16 cellular contexts compared by ENCODE assay signal in genomic region chr1:26535201-26535600, GRCh38. TPM values are rescaled to one million over a fixed set of nuclear protein-coding genes. Genes with fewer than 3 reads are reported as not detected.
DNase-seq lines count a peak whose midpoint lies in the region; ATAC-seq and TF ChIP-seq lines count a peak whose summit lies in the region.
"Had no signal": no experiment of that assay in that cellular context is flagged by ENCODE, and none has a peak within 500 bp of the region (broad histone marks: within the 10 kb centered on the region; RNA-seq: fewer than 3 reads in every experiment).

No MANE protein-coding gene starts in this region.

- intact Hi-C loops in natural killer cell (cut with micrococcal nuclease) (no loop called here), activated B cell treated with CpG ODN at 0.5 μM for 24 hours (cut with micrococcal nuclease) (no loop called here), right lobe of liver (cut with DNase I) (no loop called here)

- H3K27me3 ChIP-seq in right lobe of liver: no peaks in the 10 kb centered on the region
- H3K27me3 ChIP-seq: ascending aorta had no signal

- TF ChIP-seq CTCF in natural killer cell (IDR thresholded peaks at IDR 0.05): no peak
- TF ChIP-seq CTCF in activated B cell treated with CpG ODN at 0.5 μM for 24 hours (IDR thresholded peaks at IDR 0.05): no peak
- TF ChIP-seq CTCF in right lobe of liver (IDR thresholded peaks at IDR 0.05): no peak
- TF ChIP-seq CTCF in endothelial cell (IDR thresholded peaks at IDR 0.05; ENCODE audit: unreplicated experiment): no peak
- no peak for TF ChIP-seq CTCF in osteocyte (IDR thresholded peaks at IDR 0.05)

- H3K9me3 Mint-ChIP-seq in natural killer cell (no peaks in the 10 kb centered on the region), activated B cell treated with CpG ODN at 0.5 μM for 24 hours (no peaks in the 10 kb centered on the region), endothelial cell (ENCODE audit: unreplicated experiment) (no peaks in the 10 kb centered on the region), osteocyte (ENCODE audit: unreplicated experiment) (no peaks in the 10 kb centered on the region)
- no peaks in the 10 kb centered on the region for H3K9me3 Mint-ChIP-seq in natural killer cell treated with Interleukin-12 subunit alpha and Interleukin-12 subunit beta and Interleukin-15 and Interleukin-18, amount 100 ng/mL, for 72 hours

- H3K4me3 Mint-ChIP-seq in natural killer cell (no peak overlapping the region), activated B cell treated with CpG ODN at 0.5 μM for 24 hours (no peak overlapping the region), endothelial cell (ENCODE audit: unreplicated experiment) (no peak overlapping the region), osteocyte (ENCODE audit: unreplicated experiment) (no peak overlapping the region)
- H3K4me3 Mint-ChIP-seq in natural killer cell treated with Interleukin-12 subunit alpha and Interleukin-12 subunit beta and Interleukin-15 and Interleukin-18, amount 100 ng/mL, for 72 hours: no peak overlapping the region

- peak overlapping the region in 1 of 3 donors; percentile 6 for H3K27ac ChIP-seq in right lobe of liver
- H3K27ac ChIP-seq: ascending aorta, coronary artery, SK-N-MC, thoracic aorta had no signal

- in situ Hi-C loops in ACHN (cut with HindIII; ENCODE audit: low pct_ligation_motif_present, low pct_unique_long_range_greater_than_20kb, low sequenced_read_pairs): no loop called here

- H3K27ac Mint-ChIP-seq in natural killer cell: peak overlapping the region; percentile 15 to 36
- H3K27ac Mint-ChIP-seq in natural killer cell treated with Interleukin-12 subunit alpha and Interleukin-12 subunit beta and Interleukin-15 and Interleukin-18, amount 100 ng/mL, for 72 hours: peak overlapping the region in 1 of 2 donors; percentile 69
- peak overlapping the region; percentile 8 for H3K27ac Mint-ChIP-seq in activated B cell treated with CpG ODN at 0.5 μM for 24 hours
- H3K27ac Mint-ChIP-seq in endothelial cell (ENCODE audit: unreplicated experiment): no peak overlapping the region
- H3K27ac Mint-ChIP-seq in osteocyte (ENCODE audit: unreplicated experiment): no peak overlapping the region

- POLR2A ChIA-PET in activated B cell treated with CpG ODN at 0.5 μM for 24 hours (lab: Charles Lee): interaction anchor here (1.2 to 1.7 kb wide), 2 partner anchors 11 to 34 kb away, joined by 3 to 10 read pairs; no protein-coding TSS in a partner anchor

- H3K27me3 Mint-ChIP-seq in natural killer cell (ENCODE audit: low read depth in 2 of 2) (no peaks in the 10 kb centered on the region), activated B cell treated with CpG ODN at 0.5 μM for 24 hours (no peaks in the 10 kb centered on the region), endothelial cell (ENCODE audit: unreplicated experiment) (peaks cover 8% of the 10 kb centered on the region), osteocyte (ENCODE audit: unreplicated experiment) (no peaks in the 10 kb centered on the region)
- H3K27me3 Mint-ChIP-seq in natural killer cell treated with Interleukin-12 subunit alpha and Interleukin-12 subunit beta and Interleukin-15 and Interleukin-18, amount 100 ng/mL, for 72 hours: no peaks in the 10 kb centered on the region

- CTCF ChIA-PET in activated B cell treated with CpG ODN at 0.5 μM for 24 hours (lab: Charles Lee): interaction anchor here (1.0 to 1.4 kb wide), 2 partner anchors 16 to 34 kb away, joined by 3 to 4 read pairs; no protein-coding TSS in a partner anchor

- TF ChIP-seq POLR2A in right lobe of liver (IDR thresholded peaks at IDR 0.05) (no peak), erythroblast (IDR thresholded peaks at IDR 0.05; ENCODE audit: low read length) (no peak)

- H3K4me1 Mint-ChIP-seq in natural killer cell (peaks cover 35 to 47% of the 10 kb centered on the region in 2 donors), activated B cell treated with CpG ODN at 0.5 μM for 24 hours (peaks cover 67% of the 10 kb centered on the region), endothelial cell (ENCODE audit: unreplicated experiment) (peaks cover 40% of the 10 kb centered on the region), osteocyte (ENCODE audit: unreplicated experiment) (peaks cover 6% of the 10 kb centered on the region)
- peaks cover 35 to 42% of the 10 kb centered on the region in 2 donors for H3K4me1 Mint-ChIP-seq in natural killer cell treated with Interleukin-12 subunit alpha and Interleukin-12 subunit beta and Interleukin-15 and Interleukin-18, amount 100 ng/mL, for 72 hours (ENCODE audit: low read depth in 2 of 2)

- WGBS in right lobe of liver (ENCODE audit: insufficient coverage, low coverage, low lambda C conversion rate, missing lambda C conversion rate): 0% methylated on average over 1 of the region's 1 CpG

- H3K36me3 ChIP-seq in right lobe of liver: no peaks in the 10 kb centered on the region
- H3K36me3 ChIP-seq: ascending aorta, thoracic aorta had no signal

- no peak overlapping the region for H3K4me3 ChIP-seq in right lobe of liver
- H3K4me3 ChIP-seq: ascending aorta, coronary artery, SK-N-MC, thoracic aorta had no signal

- ATAC-seq in natural killer cell (no peak), activated B cell treated with CpG ODN at 0.5 μM for 24 hours (ENCODE audit: low read depth) (no peak), right lobe of liver (peak; percentile 55 to 87 (median 81))
- ATAC-seq in natural killer cell treated with Interleukin-12 subunit alpha and Interleukin-12 subunit beta and Interleukin-15 and Interleukin-18, amount 100 ng/mL, for 72 hours: no peak

- peaks cover 0 to 19% (median 0%) of the 10 kb centered on the region in 4 donors for H3K4me1 ChIP-seq in right lobe of liver
- H3K4me1 ChIP-seq: ascending aorta had no signal

- no peaks in the 10 kb centered on the region for H3K9me3 ChIP-seq in right lobe of liver
- H3K9me3 ChIP-seq: ascending aorta, thoracic aorta had no signal

- DNase-seq in natural killer cell (no peak), activated B cell treated with CpG ODN at 0.5 μM for 24 hours (no peak), right lobe of liver (peak; percentile 60 to 93 (median 87)), erythroblast (lab: John Stamatoyannopoulos, UW) (no peak), endothelial cell (ENCODE audit: low spot score) (no peak), osteocyte (ENCODE audit: extremely low spot score, unreplicated experiment) (no peak), ACHN (no peak)
- DNase-seq in natural killer cell treated with Interleukin-12 subunit alpha and Interleukin-12 subunit beta and Interleukin-15 and Interleukin-18, amount 100 ng/mL, for 72 hours (ENCODE audit: low spot score): no peak
- DNase-seq: activated gamma-delta T cell; NCI-H2029 treated with DMSO at 0.1 percent for 48 hours; NCI-H524 treated with DMSO at 0.1 percent for 48 hours; stimulated activated CD4-positive, alpha-beta T cell treated with anti-CD3 and anti-CD28 coated beads, Interleukin-2, amount 100 ng/mL, for 48 hours had no signal

- H3K36me3 Mint-ChIP-seq in natural killer cell: no peaks in the 10 kb centered on the region
- H3K36me3 Mint-ChIP-seq in natural killer cell treated with Interleukin-12 subunit alpha and Interleukin-12 subunit beta and Interleukin-15 and Interleukin-18, amount 100 ng/mL, for 72 hours: no peaks in the 10 kb centered on the region
- no peaks in the 10 kb centered on the region for H3K36me3 Mint-ChIP-seq in activated B cell treated with CpG ODN at 0.5 μM for 24 hours (ENCODE audit: low read depth)
- peaks cover 4% of the 10 kb centered on the region for H3K36me3 Mint-ChIP-seq in endothelial cell (ENCODE audit: low read depth, unreplicated experiment)
- H3K36me3 Mint-ChIP-seq in osteocyte (ENCODE audit: unreplicated experiment): no peaks in the 10 kb centered on the region

RNA-seq across cellular contexts. Expression of gene RPS6KA1, which starts 5.6 kb away (rescaled TPM):
- total RNA-seq in natural killer cell (100 to 1,000 TPM; 191 to 226 (median 215) TPM), activated B cell treated with CpG ODN at 0.5 μM for 24 hours (139 and 150 TPM in 2 replicates), right lobe of liver (10 to 100 TPM in 4 of 6 experiments, 1 to 10 TPM in 2; 6.2 to 42.6 (median 20.9) TPM), endothelial cell (ENCODE audit: unreplicated experiment) (25.3 TPM), osteocyte (4.4 TPM in 2 replicates)
- total RNA-seq in natural killer cell treated with Interleukin-12 subunit alpha and Interleukin-12 subunit beta and Interleukin-15 and Interleukin-18, amount 100 ng/mL, for 72 hours: 100 to 1,000 TPM; 324 to 369 TPM

Comparison
In these comparisons a context has a peak if more than half of its experiments do, and no peak if none do; other contexts are left out.
1. ATAC-seq: peak in right lobe of liver (4 of 4); none in natural killer cell (0 of 3), natural killer cell treated with Interleukin-12 subunit alpha and Interleukin-12 subunit beta and Interleukin-15 and Interleukin-18, amount 100 ng/mL, for 72 hours (0 of 2) and activated B cell treated with CpG ODN at 0.5 μM for 24 hours (single experiment).
2. DNase-seq: peak in right lobe of liver (3 of 3); none in natural killer cell (single experiment), natural killer cell treated with Interleukin-12 subunit alpha and Interleukin-12 subunit beta and Interleukin-15 and Interleukin-18, amount 100 ng/mL, for 72 hours (single experiment), activated B cell treated with CpG ODN at 0.5 μM for 24 hours (single experiment), erythroblast (0 of 2), endothelial cell (single experiment), osteocyte (single experiment) and ACHN (single experiment).
3. H3K27ac Mint-ChIP-seq: peak in natural killer cell (2 of 2) and activated B cell treated with CpG ODN at 0.5 μM for 24 hours (single experiment); none in endothelial cell (single experiment) and osteocyte (single experiment).